9 cellular contexts compared by ENCODE assay signal in the genomic region with DNA sequence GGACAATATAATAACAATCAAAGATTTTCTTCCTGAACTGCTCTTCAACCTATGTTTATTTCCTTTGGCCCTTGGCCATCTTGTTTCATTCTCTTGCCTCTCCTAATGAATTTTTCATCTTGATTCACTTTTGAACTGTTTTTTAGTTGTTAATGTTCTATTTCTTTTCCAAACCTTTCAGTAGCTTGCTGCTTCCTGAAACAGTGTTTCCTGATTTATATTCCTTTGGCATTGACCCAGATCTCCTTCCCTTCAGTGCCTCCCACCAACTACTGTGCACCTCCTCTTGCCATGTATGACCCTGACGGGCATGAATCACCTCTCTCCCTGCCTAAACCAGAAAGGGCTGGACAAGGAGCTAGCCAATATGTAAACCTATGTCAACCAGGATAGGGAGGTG. TPM values are rescaled to one million over a fixed set of nuclear protein-coding genes. Genes with fewer than 3 reads are reported as not detected.
DNase-seq lines count a peak whose midpoint lies in the region; ATAC-seq and TF ChIP-seq lines count a peak whose summit lies in the region.
"Had no signal": no experiment of that assay in that cellular context is flagged by ENCODE, and none has a peak within 500 bp of the region (broad histone marks: within the 10 kb centered on the region; RNA-seq: fewer than 3 reads in every experiment).

No MANE protein-coding gene starts in this region.

- no peaks in the 10 kb centered on the region for H3K4me1 Mint-ChIP-seq in activated naive CD4-positive, alpha-beta T cell treated with anti-CD3 and anti-CD28 coated beads, Interleukin-2, amount 10 ng/mL, durations not matched to agents 7 days and 5 days
- H3K4me1 Mint-ChIP-seq: stimulated activated naive CD8-positive, alpha-beta T cell treated with anti-CD3 and anti-CD28 coated beads, Interleukin-15, amount 100 ng/mL, for 72 hours had no signal

- intact Hi-C loops in left colon (cut with DNase I, micrococcal nuclease): no loop called here

- ATAC-seq in left colon (peak; percentile 67), HG02981 (IDR thresholded peaks at IDR 0.05; ENCODE audit: unreplicated experiment) (no peak), GM18907 (IDR thresholded peaks at IDR 0.05; ENCODE audit: unreplicated experiment) (no peak)
- ATAC-seq: stimulated activated naive CD8-positive, alpha-beta T cell treated with anti-CD3 and anti-CD28 coated beads, Interleukin-15, amount 100 ng/mL, for 72 hours had no signal

- no peak for TF ChIP-seq CTCF in astrocyte of the spinal cord (IDR thresholded peaks at IDR 0.05; ENCODE audit: low read depth, low read length)

- H3K4me3 ChIP-seq in astrocyte of the spinal cord (ENCODE audit: low read depth, low read length): no peak overlapping the region

- in situ Hi-C loops in astrocyte of the spinal cord (cut with HindIII; ENCODE audit: low sequenced_read_pairs): no loop called here

- no peaks in the 10 kb centered on the region for H3K36me3 Mint-ChIP-seq in activated naive CD4-positive, alpha-beta T cell treated with anti-CD3 and anti-CD28 coated beads, Interleukin-2, amount 10 ng/mL, durations not matched to agents 7 days and 5 days

- CTCF ChIA-PET in activated naive CD4-positive, alpha-beta T cell treated with anti-CD3 and anti-CD28 coated beads, Interleukin-2, amount 10 ng/mL, durations not matched to agents 7 days and 5 days (lab: Charles Lee): no interaction called here

- DNase-seq in CD1c-positive myeloid dendritic cell (ENCODE audit: extremely low spot score) (peak; percentile 32), HT1080 (ENCODE audit: low read depth) (peak; percentile 86), astrocyte of the spinal cord (ENCODE audit: low read depth, low spot score) (peak; percentile 43), left colon (no peak), hippocampal formation (lab: John Stamatoyannopoulos, UW) (no peak)
- DNase-seq in activated naive CD4-positive, alpha-beta T cell treated with anti-CD3 and anti-CD28 coated beads, Interleukin-2, amount 10 ng/mL, durations not matched to agents 7 days and 5 days: no peak
- DNase-seq: stimulated activated naive CD8-positive, alpha-beta T cell treated with anti-CD3 and anti-CD28 coated beads, Interleukin-15, amount 100 ng/mL, for 72 hours had no signal

- no peaks in the 10 kb centered on the region for H3K9me3 Mint-ChIP-seq in activated naive CD4-positive, alpha-beta T cell treated with anti-CD3 and anti-CD28 coated beads, Interleukin-2, amount 10 ng/mL, durations not matched to agents 7 days and 5 days
- H3K9me3 Mint-ChIP-seq: stimulated activated naive CD8-positive, alpha-beta T cell treated with anti-CD3 and anti-CD28 coated beads, Interleukin-15, amount 100 ng/mL, for 72 hours had no signal

- H3K27me3 Mint-ChIP-seq in activated naive CD4-positive, alpha-beta T cell treated with anti-CD3 and anti-CD28 coated beads, Interleukin-2, amount 10 ng/mL, durations not matched to agents 7 days and 5 days: peaks cover 16% of the 10 kb centered on the region

- no peak overlapping the region for H3K27ac Mint-ChIP-seq in activated naive CD4-positive, alpha-beta T cell treated with anti-CD3 and anti-CD28 coated beads, Interleukin-2, amount 10 ng/mL, durations not matched to agents 7 days and 5 days
- H3K27ac Mint-ChIP-seq: stimulated activated naive CD8-positive, alpha-beta T cell treated with anti-CD3 and anti-CD28 coated beads, Interleukin-15, amount 100 ng/mL, for 72 hours had no signal

- no peak overlapping the region for H3K4me3 Mint-ChIP-seq in activated naive CD4-positive, alpha-beta T cell treated with anti-CD3 and anti-CD28 coated beads, Interleukin-2, amount 10 ng/mL, durations not matched to agents 7 days and 5 days
- H3K4me3 Mint-ChIP-seq: stimulated activated naive CD8-positive, alpha-beta T cell treated with anti-CD3 and anti-CD28 coated beads, Interleukin-15, amount 100 ng/mL, for 72 hours had no signal

RNA-seq across cellular contexts. Expression of a gene that starts 25.6 kb away (rescaled TPM):
- total RNA-seq in HT1080 (2014; rRNA removed; shearing (Covaris generic)): 30.6 and 37.1 TPM in 2 replicates
- polyA plus RNA-seq in HT1080 (2015; cell fraction: cytosol; rRNA removed): 10.1 and 12.0 TPM in 2 replicates
- polyA plus RNA-seq in HT1080 (2015; cell fraction: nucleus; rRNA removed): 15.8 and 19.7 TPM in 2 replicates
- 1 to 10 TPM; 3.7 to 7.6 TPM for total RNA-seq in left colon

RNA-seq across cellular contexts. Expression of a gene that starts 57.5 kb away (rescaled TPM):
- total RNA-seq in HT1080 (2014; rRNA removed; shearing (Covaris generic)): 14.2 and 18.3 TPM in 2 replicates
- 10.3 and 13.3 TPM in 2 replicates for polyA plus RNA-seq in HT1080 (2015; cell fraction: cytosol; rRNA removed)
- polyA plus RNA-seq in HT1080 (2015; cell fraction: nucleus; rRNA removed): 25.2 and 28.2 TPM in 2 replicates
- 10 to 100 TPM in 1 of 2 donors, 1 to 10 TPM in 1; 5.4 to 11.4 TPM for total RNA-seq in left colon

Comparison
In these comparisons a context has a peak if more than half of its experiments do, and no peak if none do; other contexts are left out.
1. DNase-seq: peak in CD1c-positive myeloid dendritic cell (single experiment), HT1080 (single experiment) and astrocyte of the spinal cord (single experiment); none in left colon (0 of 2), activated naive CD4-positive, alpha-beta T cell treated with anti-CD3 and anti-CD28 coated beads, Interleukin-2, amount 10 ng/mL, durations not matched to agents 7 days and 5 days (single experiment) and hippocampal formation (0 of 2).